In genomic region chr10:119273413-119273812, GRCh38 we compare ENCODE assay signal across 15 cellular contexts.
"Had no signal": no experiment of that assay in that cellular context is flagged by ENCODE, and none has a peak within 500 bp of the region (broad histone marks: within the 10 kb centered on the region; RNA-seq: fewer than 3 reads in every experiment).

No MANE protein-coding gene starts in this region.

- DNase-seq: activated CD4-positive, alpha-beta T cell treated with anti-CD3 and anti-CD28 coated beads, Interleukin-2, amount 10 ng/mL, durations not matched to agents 7 days and 5 days; activated CD4-positive, CD25-positive, alpha-beta regulatory T cell; activated T-cell treated with anti-CD3 and anti-CD28 coated beads for 4 hours; amygdala; cerebellar nuclear complex; sigmoid colon; stimulated activated CD4-positive, alpha-beta T cell treated with anti-CD3 and anti-CD28 coated beads, Interleukin-12 subunit alpha, Interleukin-12 subunit beta, amount 100 ng/mL, for 4 hours; stimulated activated naive CD8-positive, alpha-beta T cell treated with anti-CD3 and anti-CD28 coated beads, Interleukin-15, Interleukin-2, amounts not matched to agents 100 U/mL and 50 U/mL, for 24 hours; T-helper 2 cell; thyroid gland had no signal

- H3K27me3 Mint-ChIP-seq: activated CD4-positive, alpha-beta T cell treated with anti-CD3 and anti-CD28 coated beads, Interleukin-2, amount 10 ng/mL, durations not matched to agents 7 days and 5 days; activated naive CD4-positive, alpha-beta T cell treated with anti-CD3 and anti-CD28 coated beads, Interleukin-2, amount 50 U/mL, for 24 hours; activated T-helper 17 cell treated with anti-CD3 and anti-CD28 coated beads, Interleukin-2, amount 50 U/mL, for 72 hours had no signal

- H3K9me3 Mint-ChIP-seq: activated CD4-positive, alpha-beta T cell treated with anti-CD3 and anti-CD28 coated beads, Interleukin-2, amount 10 ng/mL, durations not matched to agents 7 days and 5 days; activated naive CD4-positive, alpha-beta T cell treated with anti-CD3 and anti-CD28 coated beads, Interleukin-2, amount 50 U/mL, for 24 hours; activated T-helper 17 cell treated with anti-CD3 and anti-CD28 coated beads, Interleukin-2, amount 50 U/mL, for 72 hours had no signal

- H3K36me3 ChIP-seq: esophagus muscularis mucosa, sigmoid colon, thyroid gland had no signal

- H3K9me3 ChIP-seq: esophagus muscularis mucosa, sigmoid colon, thyroid gland had no signal

- H3K4me3 ChIP-seq: esophagus muscularis mucosa, lung, sigmoid colon, thyroid gland had no signal

- H3K27ac Mint-ChIP-seq: activated CD4-positive, alpha-beta T cell treated with anti-CD3 and anti-CD28 coated beads, Interleukin-2, amount 10 ng/mL, durations not matched to agents 7 days and 5 days; activated naive CD4-positive, alpha-beta T cell treated with anti-CD3 and anti-CD28 coated beads, Interleukin-2, amount 50 U/mL, for 24 hours; activated T-helper 17 cell treated with anti-CD3 and anti-CD28 coated beads, Interleukin-2, amount 50 U/mL, for 72 hours had no signal

- H3K4me3 Mint-ChIP-seq: activated CD4-positive, alpha-beta T cell treated with anti-CD3 and anti-CD28 coated beads, Interleukin-2, amount 10 ng/mL, durations not matched to agents 7 days and 5 days; activated naive CD4-positive, alpha-beta T cell treated with anti-CD3 and anti-CD28 coated beads, Interleukin-2, amount 50 U/mL, for 24 hours; activated T-helper 17 cell treated with anti-CD3 and anti-CD28 coated beads, Interleukin-2, amount 50 U/mL, for 72 hours; nephron had no signal

- H3K27me3 ChIP-seq: esophagus muscularis mucosa, sigmoid colon, thyroid gland had no signal

- ATAC-seq: activated T-helper 17 cell treated with anti-CD3 and anti-CD28 coated beads, Interleukin-2, amount 50 U/mL, for 72 hours; stimulated activated naive CD8-positive, alpha-beta T cell treated with anti-CD3 and anti-CD28 coated beads, Interleukin-15, Interleukin-2, amounts not matched to agents 100 U/mL and 50 U/mL, for 24 hours had no signal
